In the genomic region with DNA sequence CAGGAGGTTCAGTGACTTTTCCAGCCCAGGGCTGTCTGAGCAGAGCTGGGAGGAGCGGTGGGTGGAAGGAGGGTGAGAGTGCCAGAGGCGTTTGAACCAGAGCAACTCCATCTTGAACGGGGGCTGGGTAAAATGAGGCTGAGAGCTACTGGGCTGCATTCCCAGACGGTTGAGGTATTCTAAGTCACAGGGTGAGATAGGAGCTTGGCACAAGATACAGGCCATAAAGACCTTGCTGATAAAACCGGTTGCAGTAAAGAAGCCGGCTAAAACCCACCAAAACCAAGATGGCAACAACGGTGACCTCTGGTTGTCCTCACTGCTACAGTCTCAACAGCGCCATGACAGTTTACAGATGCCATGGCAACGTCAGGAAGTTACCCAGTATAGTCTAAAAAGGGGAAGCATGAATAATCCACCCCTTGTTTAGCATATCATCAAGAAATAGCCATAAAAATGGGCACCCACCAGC, we compare ENCODE assay signal across 16 cellular contexts.
DNase-seq lines count a peak whose midpoint lies in the region; ATAC-seq and TF ChIP-seq lines count a peak whose summit lies in the region.
"Had no signal": no experiment of that assay in that cellular context is flagged by ENCODE, and none has a peak within 500 bp of the region (broad histone marks: within the 10 kb centered on the region; RNA-seq: fewer than 3 reads in every experiment).

No MANE protein-coding gene starts in this region.

- H3K4me1 Mint-ChIP-seq in HFFc6 (ENCODE audit: low read depth) (peaks cover 50% of the 10 kb centered on the region), WTC11 (peaks cover 38% of the 10 kb centered on the region)

- no peak overlapping the region for H3K4me3 ChIP-seq in NB4 (ENCODE audit: low read depth, low read length)
- H3K4me3 ChIP-seq in gastrocnemius medialis = no peak overlapping the region
- H3K4me3 ChIP-seq: PC-9, skin epidermis had no signal

- no peak for TF ChIP-seq CTCF in HFFc6 (IDR thresholded peaks at IDR 0.05)
- TF ChIP-seq CTCF in NB4 (IDR thresholded peaks at IDR 0.05; ENCODE audit: low read depth, low read length) = no peak
- TF ChIP-seq CTCF in WTC11 (IDR thresholded peaks at IDR 0.05) = no peak
- TF ChIP-seq CTCF in gastrocnemius medialis (IDR thresholded peaks at IDR 0.05 in 4 of 5, conservative IDR thresholded peaks at IDR 0.05 in 1 of 5) = no peak

- TF ChIP-seq POLR2A in NB4 (IDR thresholded peaks at IDR 0.05; ENCODE audit: extremely low read depth, insufficient read length) (no peak), gastrocnemius medialis (IDR thresholded peaks at IDR 0.05) (no peak), erythroblast (IDR thresholded peaks at IDR 0.05; ENCODE audit: low read length) (no peak)

- H3K27me3 Mint-ChIP-seq in HFFc6 (ENCODE audit: insufficient read depth) = no peaks in the 10 kb centered on the region
- peaks cover 16% of the 10 kb centered on the region for H3K27me3 Mint-ChIP-seq in WTC11 (ENCODE audit: low read depth)

- POLR2A ChIA-PET in WTC11 (lab: Charles Lee) = no interaction called here

- H3K36me3 ChIP-seq in gastrocnemius medialis = no peaks in the 10 kb centered on the region

- intact Hi-C loops in gastrocnemius medialis (cut with DNase I; ENCODE audit: low total_unique reads) = no loop called here

- H3K9me3 ChIP-seq in gastrocnemius medialis = no peaks in the 10 kb centered on the region

- H3K4me1 ChIP-seq in gastrocnemius medialis = peaks cover 39 to 67% of the 10 kb centered on the region in 2 donors

- H3K27ac Mint-ChIP-seq in HFFc6 (peak overlapping the region; percentile 43), WTC11 (no peak overlapping the region)
- H3K27ac Mint-ChIP-seq: naive thymus-derived CD4-positive, alpha-beta T cell; T-helper 2 cell treated with Interferon-gamma antibody and Interleukin-4, amounts not matched to agents 5 μg/mL and 100 μg/mL, for 36 hours had no signal

- H3K27ac ChIP-seq in gastrocnemius medialis = peak overlapping the region; percentile 51 to 86 (median 74)
- H3K27ac ChIP-seq: PC-9 had no signal

- H3K27me3 ChIP-seq in gastrocnemius medialis = no peaks in the 10 kb centered on the region

- ATAC-seq in WTC11 (no peak), gastrocnemius medialis (no peak), HG03442 (IDR thresholded peaks at IDR 0.05; ENCODE audit: unreplicated experiment) (no peak)
- ATAC-seq: naive thymus-derived CD4-positive, alpha-beta T cell had no signal

- no peak for DNase-seq in HFFc6
- DNase-seq in NB4 (ENCODE audit: low read depth) = peak; percentile 43
- no peak for DNase-seq in WTC11 (ENCODE audit: low spot score)
- no peak for DNase-seq in gastrocnemius medialis
- DNase-seq in dermis blood vessel endothelial cell = no peak
- DNase-seq in erythroblast (lab: John Stamatoyannopoulos, UW) = no peak
- DNase-seq: activated naive CD4-positive, alpha-beta T cell; effector memory CD4-positive, alpha-beta T cell; naive thymus-derived CD4-positive, alpha-beta T cell; NCI-H2029; NCI-H446 treated with DMSO at 0.1 percent for 48 hours; PC-9; stimulated activated CD4-positive, alpha-beta T cell treated with anti-CD3 and anti-CD28 coated beads, Interleukin-4, amount 100 ng/mL, for 24 hours had no signal

- H3K4me3 Mint-ChIP-seq in HFFc6 (no peak overlapping the region), WTC11 (no peak overlapping the region)
- H3K4me3 Mint-ChIP-seq: naive thymus-derived CD4-positive, alpha-beta T cell; T-helper 2 cell treated with Interferon-gamma antibody and Interleukin-4, amounts not matched to agents 5 μg/mL and 100 μg/mL, for 36 hours had no signal

- H3K9me3 Mint-ChIP-seq in HFFc6 = no peaks in the 10 kb centered on the region
- H3K9me3 Mint-ChIP-seq in WTC11 = no peaks in the 10 kb centered on the region
- H3K9me3 Mint-ChIP-seq: naive thymus-derived CD4-positive, alpha-beta T cell; T-helper 2 cell treated with Interferon-gamma antibody and Interleukin-4, amounts not matched to agents 5 μg/mL and 100 μg/mL, for 36 hours had no signal

- CTCF ChIA-PET in WTC11 (lab: Charles Lee) = interaction anchor here (1.1 to 1.3 kb wide), 5 partner anchors 10 to 53 kb away, joined by 3 to 4 read pairs (median 3); no protein-coding TSS in a partner anchor

- in situ Hi-C loops in gastrocnemius medialis (cut with MboI; ENCODE audit: low sequenced_read_pairs in 4 of 4) = no loop called here

- H3K36me3 Mint-ChIP-seq in HFFc6 (ENCODE audit: low read depth) (peaks cover 14% of the 10 kb centered on the region; the same call in 1 of the 2 replicates), WTC11 (no peaks in the 10 kb centered on the region)
- H3K36me3 Mint-ChIP-seq: naive thymus-derived CD4-positive, alpha-beta T cell had no signal

TF ChIP-seq in WTC11, 78 proteins besides CTCF, POLR2A, EP300 and RAD21:
- TF ChIP-seq ESRRA (CRISPR knock-in tag; IDR thresholded peaks at IDR 0.05; ENCODE audit: borderline replicate concordance) = no peak
- TF ChIP-seq SMAD4 (CRISPR knock-in tag; IDR thresholded peaks at IDR 0.05) = no peak
- TF ChIP-seq, protein P1, sequence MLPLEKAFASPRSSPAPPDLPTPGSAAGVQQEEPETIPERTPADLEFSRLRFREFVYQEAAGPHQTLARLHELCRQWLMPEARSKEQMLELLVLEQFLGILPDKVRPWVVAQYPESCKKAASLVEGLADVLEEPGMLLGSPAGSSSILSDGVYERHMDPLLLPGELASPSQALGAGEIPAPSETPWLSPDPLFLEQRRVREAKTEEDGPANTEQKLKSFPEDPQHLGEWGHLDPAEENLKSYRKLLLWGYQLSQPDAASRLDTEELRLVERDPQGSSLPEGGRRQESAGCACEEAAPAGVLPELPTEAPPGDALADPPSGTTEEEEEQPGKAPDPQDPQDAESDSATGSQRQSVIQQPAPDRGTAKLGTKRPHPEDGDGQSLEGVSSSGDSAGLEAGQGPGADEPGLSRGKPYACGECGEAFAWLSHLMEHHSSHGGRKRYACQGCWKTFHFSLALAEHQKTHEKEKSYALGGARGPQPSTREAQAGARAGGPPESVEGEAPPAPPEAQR (CRISPR knock-in tag; IDR thresholded peaks at IDR 0.05) = 0 out of 2 replicates have a peak, but pooled peaks have one; percentile 60
- TF ChIP-seq, protein P2, sequence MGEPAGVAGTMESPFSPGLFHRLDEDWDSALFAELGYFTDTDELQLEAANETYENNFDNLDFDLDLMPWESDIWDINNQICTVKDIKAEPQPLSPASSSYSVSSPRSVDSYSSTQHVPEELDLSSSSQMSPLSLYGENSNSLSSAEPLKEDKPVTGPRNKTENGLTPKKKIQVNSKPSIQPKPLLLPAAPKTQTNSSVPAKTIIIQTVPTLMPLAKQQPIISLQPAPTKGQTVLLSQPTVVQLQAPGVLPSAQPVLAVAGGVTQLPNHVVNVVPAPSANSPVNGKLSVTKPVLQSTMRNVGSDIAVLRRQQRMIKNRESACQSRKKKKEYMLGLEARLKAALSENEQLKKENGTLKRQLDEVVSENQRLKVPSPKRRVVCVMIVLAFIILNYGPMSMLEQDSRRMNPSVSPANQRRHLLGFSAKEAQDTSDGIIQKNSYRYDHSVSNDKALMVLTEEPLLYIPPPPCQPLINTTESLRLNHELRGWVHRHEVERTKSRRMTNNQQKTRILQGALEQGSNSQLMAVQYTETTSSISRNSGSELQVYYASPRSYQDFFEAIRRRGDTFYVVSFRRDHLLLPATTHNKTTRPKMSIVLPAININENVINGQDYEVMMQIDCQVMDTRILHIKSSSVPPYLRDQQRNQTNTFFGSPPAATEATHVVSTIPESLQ (CRISPR knock-in tag; IDR thresholded peaks at IDR 0.05) = no peak
